Comparison of ENCODE assay signal across 15 cellular contexts in the genomic region with DNA sequence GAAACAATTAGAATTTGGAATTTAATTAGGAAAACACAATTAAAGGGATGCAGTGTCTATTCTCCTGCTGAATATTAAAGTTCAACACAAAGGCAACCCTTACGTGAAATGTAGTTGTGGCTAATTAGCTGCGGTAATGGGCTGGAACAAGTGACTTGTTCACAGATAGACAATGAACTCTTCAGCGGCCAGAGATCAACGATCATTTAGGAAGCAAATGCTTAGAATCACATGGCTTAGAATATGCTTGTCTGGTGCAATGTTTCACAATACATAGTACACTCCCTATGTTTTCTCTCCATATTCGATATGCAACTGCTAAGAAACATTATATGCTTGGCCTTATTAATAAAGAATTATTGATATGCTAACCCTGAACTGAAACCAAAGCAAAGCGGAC. TPM values are rescaled to one million over a fixed set of nuclear protein-coding genes. Genes with fewer than 3 reads are reported as not detected.
"Had no signal": no experiment of that assay in that cellular context is flagged by ENCODE, and none has a peak within 500 bp of the region (broad histone marks: within the 10 kb centered on the region; RNA-seq: fewer than 3 reads in every experiment).

No MANE protein-coding gene starts in this region.

- H3K9me3 ChIP-seq: esophagus muscularis mucosa, sigmoid colon, thyroid gland had no signal

- H2AFZ ChIP-seq: parathyroid adenoma had no signal

- DNase-seq: activated CD4-positive, CD25-positive, alpha-beta regulatory T cell treated with anti-CD3 and anti-CD28 coated beads, Interleukin-2, amount 50 U/mL, for 72 hours; activated effector memory CD4-positive, alpha-beta T cell treated with anti-CD3 and anti-CD28 coated beads, Interleukin-2, amount 50 U/mL, for 16 hours; activated T-cell treated with anti-CD3 and anti-CD28 coated beads, Interleukin-2, amount 50 U/mL, for 72 hours; amniotic stem cell; effector CD8-positive, alpha-beta T cell; islet precursor cell; left colon; sigmoid colon; stimulated activated CD8-positive, alpha-beta memory T cell treated with anti-CD3 and anti-CD28 coated beads, Interleukin-4, amount 100 ng/mL, for 48 hours; stimulated activated naive CD4-positive, alpha-beta T cell; thyroid gland had no signal

- H3K79me2 ChIP-seq: parathyroid adenoma had no signal

- H3K27ac ChIP-seq: esophagus muscularis mucosa, parathyroid adenoma, sigmoid colon, thyroid gland had no signal

- H3K4me3 ChIP-seq: esophagus muscularis mucosa, lung, sigmoid colon, thyroid gland had no signal

- H3K9ac ChIP-seq: parathyroid adenoma had no signal

- H3K36me3 ChIP-seq: esophagus muscularis mucosa, sigmoid colon, thyroid gland had no signal

- ATAC-seq: activated T-cell treated with anti-CD3 and anti-CD28 coated beads, Interleukin-2, amount 50 U/mL, for 72 hours; left colon had no signal

- H3K4me1 ChIP-seq: parathyroid adenoma, thyroid gland had no signal

- H3K27me3 ChIP-seq: sigmoid colon, thyroid gland had no signal

RNA-seq across cellular contexts. Expression of a gene that starts 25.8 kb away (rescaled TPM):
- total RNA-seq: activated CD8-positive, alpha-beta memory T cell treated with anti-CD3 and anti-CD28 coated beads for 36 hours had no signal
